10 cellular contexts compared by ENCODE assay signal in the genomic region with DNA sequence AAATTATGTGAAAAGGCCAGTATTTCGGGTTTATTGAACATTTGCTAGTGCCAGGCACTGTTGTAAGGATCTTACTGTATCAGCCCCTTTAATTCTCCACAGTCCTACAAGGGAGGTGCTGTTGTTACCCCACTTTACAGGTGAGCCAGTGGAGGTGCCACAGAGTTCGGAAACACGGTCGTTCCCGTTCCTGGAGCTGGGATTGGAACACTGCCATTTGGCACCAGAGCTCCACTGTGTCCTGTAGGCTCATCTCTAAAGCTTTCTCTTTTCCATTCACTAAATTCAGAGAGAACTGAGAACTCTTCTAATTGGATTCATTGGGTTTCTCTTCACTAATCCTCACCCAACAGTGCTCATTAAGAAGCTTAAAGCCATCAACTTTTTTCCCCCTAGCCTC. TPM values are rescaled to one million over a fixed set of nuclear protein-coding genes. Genes with fewer than 3 reads are reported as not detected.
A peak's percentile ranks its signal among the peaks of the same experiment; 100 is the strongest.
DNase-seq lines count a peak whose midpoint lies in the region; ATAC-seq and TF ChIP-seq lines count a peak whose summit lies in the region.
"Had no signal": no experiment of that assay in that cellular context is flagged by ENCODE, and none has a peak within 500 bp of the region (broad histone marks: within the 10 kb centered on the region; RNA-seq: fewer than 3 reads in every experiment).

No MANE protein-coding gene starts in this region.

- H3K9ac ChIP-seq in BLaER1 treated with 17β-estradiol and CSF1 and Interleukin-3, amounts not matched to agents 10 nM and 100 nM: peak overlapping the region in 6 of 11 experiments; percentile 5 to 66 (median 38); a peak in 9 of 22 replicates

- H3K36me3 ChIP-seq in BLaER1 treated with 17β-estradiol and CSF1 and Interleukin-3, amounts not matched to agents 10 nM and 100 nM: peaks cover 0 to 65% (median 6%) of the 10 kb centered on the region in 11 experiments; a peak in 8 of 22 replicates
- peaks cover 0 to 8% (median 0%) of the 10 kb centered on the region in 3 donors for H3K36me3 ChIP-seq in Peyer's patch
- H3K36me3 ChIP-seq in gastrocnemius medialis: no peaks in the 10 kb centered on the region
- H3K36me3 ChIP-seq: BE2C had no signal

- peak overlapping the region in 5 of 11 experiments; percentile 33 to 85 (median 81); a peak in 8 of 22 replicates for H3K27ac ChIP-seq in BLaER1 treated with 17β-estradiol and CSF1 and Interleukin-3, amounts not matched to agents 10 nM and 100 nM
- H3K27ac ChIP-seq in Peyer's patch (peak overlapping the region; percentile 20 to 56 (median 46)), gastrocnemius medialis (peak overlapping the region; percentile 78 to 84 (median 80))

- no peak overlapping the region for H3K4me3 ChIP-seq in BLaER1 treated with 17β-estradiol and CSF1 and Interleukin-3, amounts not matched to agents 10 nM and 100 nM
- no peak overlapping the region for H3K4me3 ChIP-seq in Peyer's patch
- H3K4me3 ChIP-seq in gastrocnemius medialis: peak overlapping the region in 1 of 4 donors; percentile 19

- H3K4me1 Mint-ChIP-seq in immature natural killer cell: peaks cover 55 to 74% of the 10 kb centered on the region in 2 donors

- H3K36me3 Mint-ChIP-seq in immature natural killer cell: peaks cover 0 to 18% (median 0%) of the 10 kb centered on the region in 3 donors

- H4K20me1 ChIP-seq in BLaER1 treated with 17β-estradiol and CSF1 and Interleukin-3, amounts not matched to agents 10 nM and 100 nM: peaks cover 0 to 19% (median 7%) of the 10 kb centered on the region in 11 experiments; a peak in 9 of 22 replicates

- TF ChIP-seq CTCF in Peyer's patch (IDR thresholded peaks at IDR 0.05): no peak
- TF ChIP-seq CTCF in gastrocnemius medialis (IDR thresholded peaks at IDR 0.05 in 4 of 5, conservative IDR thresholded peaks at IDR 0.05 in 1 of 5): no peak

- no peaks in the 10 kb centered on the region for H3K27me3 ChIP-seq in BLaER1 treated with 17β-estradiol and CSF1 and Interleukin-3, amounts not matched to agents 10 nM and 100 nM
- H3K27me3 ChIP-seq in Peyer's patch (no peaks in the 10 kb centered on the region), gastrocnemius medialis (no peaks in the 10 kb centered on the region)
- H3K27me3 ChIP-seq: BE2C had no signal

- H3K9me3 ChIP-seq in BLaER1 treated with 17β-estradiol and CSF1 and Interleukin-3, amounts not matched to agents 10 nM and 100 nM (replicated peaks in 1 of 11): no peaks in the 10 kb centered on the region
- no peaks in the 10 kb centered on the region for H3K9me3 ChIP-seq in Peyer's patch
- no peaks in the 10 kb centered on the region for H3K9me3 ChIP-seq in gastrocnemius medialis
- H3K9me3 ChIP-seq: BE2C had no signal

- no peaks in the 10 kb centered on the region for H3K9me3 Mint-ChIP-seq in immature natural killer cell

- no peak overlapping the region for H3K4me3 Mint-ChIP-seq in immature natural killer cell

- in situ Hi-C loops in gastrocnemius medialis (cut with MboI; ENCODE audit: low sequenced_read_pairs in 4 of 4): loop anchor here in 1 of 4 donors (10.0 kb wide), 1 partner anchor 65 kb away; no protein-coding TSS in a partner anchor

- peak overlapping the region; percentile 36 to 100 (median 83) for H3K4me2 ChIP-seq in BLaER1 treated with 17β-estradiol and CSF1 and Interleukin-3, amounts not matched to agents 10 nM and 100 nM

- TF ChIP-seq POLR2A in Peyer's patch (IDR thresholded peaks at IDR 0.05) (no peak), gastrocnemius medialis (IDR thresholded peaks at IDR 0.05) (no peak)

- intact Hi-C loops in gastrocnemius medialis (cut with DNase I; ENCODE audit: low total_unique reads): loop anchor here (10.0 kb wide), 1 partner anchor 125 kb away; no protein-coding TSS in a partner anchor

- H3K27ac Mint-ChIP-seq in immature natural killer cell: peak overlapping the region; percentile 54 to 84 (median 72)

- peaks cover 67 to 98% (median 94%) of the 10 kb centered on the region in 10 experiments for H3K4me1 ChIP-seq in BLaER1 treated with 17β-estradiol and CSF1 and Interleukin-3, amounts not matched to agents 10 nM and 100 nM
- H3K4me1 ChIP-seq in Peyer's patch: peaks cover 11 to 40% (median 26%) of the 10 kb centered on the region in 4 donors
- peaks cover 56 to 60% of the 10 kb centered on the region in 2 donors for H3K4me1 ChIP-seq in gastrocnemius medialis
- H3K4me1 ChIP-seq: BE2C had no signal

- ATAC-seq in gastrocnemius medialis (peak in 1 of 2 donors; percentile 19), HG02610 (IDR thresholded peaks at IDR 0.05; ENCODE audit: unreplicated experiment) (no peak)

- DNase-seq in Peyer's patch (no peak), immature natural killer cell (no peak), gastrocnemius medialis (no peak), HuH-7 (ENCODE audit: low spot score) (no peak), NCI-H69 (lab: John Stamatoyannopoulos, UW) (no peak), 8988T (no peak)
- DNase-seq: BE2C; central memory CD4-positive, alpha-beta T cell had no signal

- peaks cover 0 to 9% (median 0%) of the 10 kb centered on the region in 3 donors for H3K27me3 Mint-ChIP-seq in immature natural killer cell (ENCODE audit: low read depth in 3 of 3)

RNA-seq across cellular contexts. Expression of a gene that starts 5.6 kb away (rescaled TPM):
- total RNA-seq in Peyer's patch: 100 to 1,000 TPM; 113 to 180 (median 143) TPM
- polyA plus RNA-seq in immature natural killer cell: 10 to 100 TPM; 40.7 to 61.9 (median 61.7) TPM
- 100 to 1,000 TPM in 1 of 4 donors, 10 to 100 TPM in 3; 54.4 to 108 (median 88.0) TPM for total RNA-seq in gastrocnemius medialis
